Comparison of ENCODE assay signal across 8 cellular contexts in the genomic region with DNA sequence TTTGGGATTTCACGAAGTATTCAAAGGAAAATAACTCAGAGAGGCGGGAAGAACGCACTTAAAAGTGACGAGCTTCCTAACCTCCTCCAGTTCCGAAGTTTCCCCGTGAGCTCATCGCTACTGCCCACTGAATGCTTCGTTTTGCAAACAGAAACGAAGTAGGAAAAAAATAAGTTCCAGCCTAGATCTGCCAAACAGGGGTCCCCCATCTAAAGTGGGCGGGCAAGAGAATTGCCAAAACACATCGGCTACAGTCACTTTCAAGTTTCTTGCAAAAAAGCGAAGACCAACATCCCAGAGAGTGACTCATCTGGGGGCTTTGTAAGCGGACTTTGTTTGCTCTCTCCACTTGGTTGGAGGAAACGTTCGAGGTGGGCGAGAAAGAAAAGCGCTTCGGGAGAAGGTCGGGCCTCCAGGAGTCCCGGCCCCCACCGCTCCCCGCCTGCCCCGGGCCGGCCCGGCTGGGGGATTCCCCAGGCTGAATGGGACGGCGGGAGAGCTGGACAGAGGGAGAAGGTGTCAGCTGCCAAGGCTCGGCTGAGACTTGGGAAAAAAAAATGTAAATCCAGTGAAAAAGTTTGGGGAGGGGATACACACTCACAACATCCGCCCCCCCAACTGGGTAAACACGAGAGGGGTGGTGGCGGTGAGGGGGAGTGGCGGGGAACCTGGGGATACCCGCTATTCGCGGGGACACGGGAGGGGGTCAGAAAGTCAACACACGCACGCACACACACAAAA. TPM values are rescaled to one million over a fixed set of nuclear protein-coding genes. Genes with fewer than 3 reads are reported as not detected.
DNase-seq lines count a peak whose midpoint lies in the region; ATAC-seq and TF ChIP-seq lines count a peak whose summit lies in the region.

No MANE protein-coding gene starts in this region.

- WGBS in right lobe of liver (ENCODE audit: insufficient coverage, low coverage, low lambda C conversion rate, missing lambda C conversion rate) = under 1% methylated on average over 35 of the region's 38 CpGs

- H3K4me3 ChIP-seq in right lobe of liver = peak overlapping the region; percentile 76 to 85 (median 83)

- DNase-seq in activated T-cell treated with anti-CD3 and anti-CD28 coated beads for 1 hour (ENCODE audit: low read depth) (peak; percentile 16), activated T-cell treated with anti-CD3 and anti-CD28 coated beads for 4 hours (no peak), KBM-7 (peak; percentile 45), dermis blood vessel endothelial cell (peak; percentile 83), right lobe of liver (peak; percentile 58 to 66 (median 59)), GDM1 (lab: John Stamatoyannopoulos, UW) (no peak)
- peak; percentile 77 for DNase-seq in activated CD4-positive, alpha-beta T cell treated with anti-CD3 and anti-CD28 coated beads, Interleukin-2, amount 10 ng/mL, durations not matched to agents 24 days and 14 days
- DNase-seq in stimulated activated CD8-positive, alpha-beta memory T cell treated with anti-CD3 and anti-CD28 coated beads, Interleukin-2, amount 100 ng/mL, for 1 hour (ENCODE audit: low read depth in 2 of 2) = peak; percentile 9 to 11

- no peaks in the 10 kb centered on the region for H3K9me3 ChIP-seq in right lobe of liver

- no peaks in the 10 kb centered on the region for H3K9me3 Mint-ChIP-seq in activated CD4-positive, alpha-beta T cell treated with anti-CD3 and anti-CD28 coated beads, Interleukin-2, amount 10 ng/mL, durations not matched to agents 24 days and 14 days

- H3K36me3 ChIP-seq in right lobe of liver = peaks cover 0 to 8% (median 0%) of the 10 kb centered on the region in 4 donors

- TF ChIP-seq POLR2A in right lobe of liver (IDR thresholded peaks at IDR 0.05) = peak; percentile 16

- H3K27me3 ChIP-seq in right lobe of liver = no peaks in the 10 kb centered on the region

- H3K36me3 Mint-ChIP-seq in activated CD4-positive, alpha-beta T cell treated with anti-CD3 and anti-CD28 coated beads, Interleukin-2, amount 10 ng/mL, durations not matched to agents 24 days and 14 days (ENCODE audit: low read depth) = peaks cover 23% of the 10 kb centered on the region

- intact Hi-C loops in activated CD4-positive, alpha-beta T cell treated with anti-CD3 and anti-CD28 coated beads, Interleukin-2, amount 10 ng/mL, durations not matched to agents 24 days and 14 days (cut with micrococcal nuclease) = loop anchor here (1.0 to 5.0 kb wide), 4 partner anchors 8 to 350 kb away; a partner anchor contains a TSS
- intact Hi-C loops in right lobe of liver (cut with DNase I) = loop anchor here (5.0 to 10.0 kb wide), 2 partner anchors 92 to 95 kb away; no protein-coding TSS in a partner anchor

- peak overlapping the region; percentile 85 to 89 (median 87) for H3K27ac ChIP-seq in right lobe of liver

- H3K4me3 Mint-ChIP-seq in activated CD4-positive, alpha-beta T cell treated with anti-CD3 and anti-CD28 coated beads, Interleukin-2, amount 10 ng/mL, durations not matched to agents 24 days and 14 days = peak overlapping the region; percentile 94

- peak; percentile 59 to 66 (median 60) for ATAC-seq in right lobe of liver

- peaks cover 54% of the 10 kb centered on the region for H3K4me1 Mint-ChIP-seq in activated CD4-positive, alpha-beta T cell treated with anti-CD3 and anti-CD28 coated beads, Interleukin-2, amount 10 ng/mL, durations not matched to agents 24 days and 14 days

- peaks cover 0 to 37% (median 9%) of the 10 kb centered on the region in 4 donors for H3K4me1 ChIP-seq in right lobe of liver

- H3K27me3 Mint-ChIP-seq in activated CD4-positive, alpha-beta T cell treated with anti-CD3 and anti-CD28 coated beads, Interleukin-2, amount 10 ng/mL, durations not matched to agents 24 days and 14 days = no peaks in the 10 kb centered on the region

- in situ Hi-C loops in KBM-7 (cut with MboI; ENCODE audit: low pct_unique_long_range_greater_than_20kb, low sequenced_read_pairs) = no loop called here

- no peak for TF ChIP-seq CTCF in right lobe of liver (IDR thresholded peaks at IDR 0.05)

- H3K27ac Mint-ChIP-seq in activated CD4-positive, alpha-beta T cell treated with anti-CD3 and anti-CD28 coated beads, Interleukin-2, amount 10 ng/mL, durations not matched to agents 24 days and 14 days = peak overlapping the region; percentile 92

RNA-seq across cellular contexts. Expression of a gene that starts 1.0 kb away (rescaled TPM):
- total RNA-seq in activated CD4-positive, alpha-beta T cell treated with anti-CD3 and anti-CD28 coated beads, Interleukin-2, amount 10 ng/mL, durations not matched to agents 24 days and 14 days = 35.4 and 37.3 TPM in 2 replicates
- total RNA-seq in dermis blood vessel endothelial cell = 30.8 and 36.4 TPM in 2 replicates
- total RNA-seq in right lobe of liver = 10 to 100 TPM; 13.0 to 19.3 (median 14.6) TPM

RNA-seq across cellular contexts. Expression of a gene that starts 20.0 kb away (rescaled TPM):
- total RNA-seq in activated CD4-positive, alpha-beta T cell treated with anti-CD3 and anti-CD28 coated beads, Interleukin-2, amount 10 ng/mL, durations not matched to agents 24 days and 14 days = 510 and 515 TPM in 2 replicates
- total RNA-seq in dermis blood vessel endothelial cell = 415 and 532 TPM in 2 replicates
- total RNA-seq in right lobe of liver = 10 to 100 TPM; 55.7 to 92.0 (median 80.0) TPM

RNA-seq across cellular contexts. Expression of a gene that starts 31.8 kb away (rescaled TPM):
- total RNA-seq in activated CD4-positive, alpha-beta T cell treated with anti-CD3 and anti-CD28 coated beads, Interleukin-2, amount 10 ng/mL, durations not matched to agents 24 days and 14 days = 0.50 and 0.58 TPM in 2 replicates
- total RNA-seq in dermis blood vessel endothelial cell = 6.5 and 6.8 TPM in 2 replicates
- 1 to 10 TPM; 4.0 to 8.5 (median 5.5) TPM for total RNA-seq in right lobe of liver

Comparison
In these comparisons a context has a peak if more than half of its experiments do, and no peak if none do; other contexts are left out.
1. DNase-seq: peak in activated T-cell treated with anti-CD3 and anti-CD28 coated beads for 1 hour (single experiment), KBM-7 (single experiment), activated CD4-positive, alpha-beta T cell treated with anti-CD3 and anti-CD28 coated beads, Interleukin-2, amount 10 ng/mL, durations not matched to agents 24 days and 14 days (single experiment), dermis blood vessel endothelial cell (single experiment), right lobe of liver (3 of 3) and stimulated activated CD8-positive, alpha-beta memory T cell treated with anti-CD3 and anti-CD28 coated beads, Interleukin-2, amount 100 ng/mL, for 1 hour (2 of 2); none in activated T-cell treated with anti-CD3 and anti-CD28 coated beads for 4 hours (single experiment) and GDM1 (single experiment).